9 cellular contexts compared by ENCODE assay signal in genomic region chr11:128859563-128860441, GRCh38. TPM values are rescaled to one million over a fixed set of nuclear protein-coding genes. Genes with fewer than 3 reads are reported as not detected.
DNase-seq lines count a peak whose midpoint lies in the region; ATAC-seq and TF ChIP-seq lines count a peak whose summit lies in the region.
"Had no signal": no experiment of that assay in that cellular context is flagged by ENCODE, and none has a peak within 500 bp of the region (broad histone marks: within the 10 kb centered on the region; RNA-seq: fewer than 3 reads in every experiment).

No MANE protein-coding gene starts in this region.

- H3K79me2 ChIP-seq in DND-41 (ENCODE audit: insufficient read depth, low read length), result no peaks in the 10 kb centered on the region

- H2AFZ ChIP-seq in DND-41 (ENCODE audit: low read depth, low read length), result no peak overlapping the region

- peak; percentile 75 for ATAC-seq in DND-41 (ENCODE audit: insufficient read depth, low read depth)
- peak; percentile 96 for ATAC-seq in GM21529 (IDR thresholded peaks at IDR 0.05; ENCODE audit: unreplicated experiment)
- no peak for ATAC-seq in central memory CD8-positive, alpha-beta T cell (replicated peaks; ENCODE audit: extremely low read depth, poor library complexity, severe bottlenecking)
- ATAC-seq in lower lobe of right lung, result peak; percentile 92

- H3K9me3 Mint-ChIP-seq in IgD-negative memory B cell, result no peaks in the 10 kb centered on the region
- no peaks in the 10 kb centered on the region for H3K9me3 Mint-ChIP-seq in central memory CD8-positive, alpha-beta T cell

- H4K20me1 ChIP-seq in DND-41 (ENCODE audit: insufficient read depth, low read length), result no peaks in the 10 kb centered on the region

- H3K36me3 Mint-ChIP-seq in IgD-negative memory B cell, result peaks cover 2% of the 10 kb centered on the region
- H3K36me3 Mint-ChIP-seq in central memory CD8-positive, alpha-beta T cell (ENCODE audit: insufficient read depth), result no peaks in the 10 kb centered on the region

- no peaks in the 10 kb centered on the region for H3K27me3 Mint-ChIP-seq in IgD-negative memory B cell
- no peaks in the 10 kb centered on the region for H3K27me3 Mint-ChIP-seq in central memory CD8-positive, alpha-beta T cell

- H3K27ac Mint-ChIP-seq in IgD-negative memory B cell, result peak overlapping the region in 2 of 3 donors; percentile 41 to 61
- no peak overlapping the region for H3K27ac Mint-ChIP-seq in central memory CD8-positive, alpha-beta T cell (ENCODE audit: low read depth)

- DNase-seq in DND-41 (peak; percentile 53), lower lobe of right lung (peak; percentile 86), SIG-M5 (lab: John Stamatoyannopoulos, UW) (no peak)
- DNase-seq in activated CD4-positive, CD25-positive, alpha-beta regulatory T cell (lab: John Stamatoyannopoulos, UW), result peak; percentile 56 to 64 (median 63)
- DNase-seq in central memory CD8-positive, alpha-beta T cell (ENCODE audit: low spot score in 2 of 2), result peak; percentile 57 to 73
- DNase-seq in stimulated activated CD8-positive, alpha-beta memory T cell treated with anti-CD3 and anti-CD28 coated beads, Interleukin-15, amount 100 ng/mL, for 24 hours (ENCODE audit: low read depth), result peak; percentile 67

- H3K4me1 ChIP-seq in DND-41 (ENCODE audit: insufficient read depth, low read length) (no peaks in the 10 kb centered on the region), lower lobe of right lung (peaks cover 15% of the 10 kb centered on the region)

- TF ChIP-seq CTCF in DND-41 (IDR thresholded peaks at IDR 0.05; ENCODE audit: borderline replicate concordance, extremely low read depth, low read length, poor library complexity, severe bottlenecking), result peak; percentile 75
- peak; percentile 98 for TF ChIP-seq CTCF in lower lobe of right lung (IDR thresholded peaks at IDR 0.05)

- H3K4me3 ChIP-seq in DND-41 (ENCODE audit: low read depth in 1 of 2, low read length in 2 of 2) (no peak overlapping the region), lower lobe of right lung (no peak overlapping the region)

- no peak overlapping the region for H3K4me2 ChIP-seq in DND-41 (ENCODE audit: insufficient read depth, low read length)

- H3K36me3 ChIP-seq in DND-41 (ENCODE audit: insufficient read depth, low read length), result no peaks in the 10 kb centered on the region
- no peaks in the 10 kb centered on the region for H3K36me3 ChIP-seq in lower lobe of right lung

- peaks cover 24 to 41% (median 30%) of the 10 kb centered on the region in 3 donors for H3K4me1 Mint-ChIP-seq in IgD-negative memory B cell
- H3K4me1 Mint-ChIP-seq in central memory CD8-positive, alpha-beta T cell, result peaks cover 6% of the 10 kb centered on the region

- H3K9ac ChIP-seq in DND-41 (ENCODE audit: low read depth, low read length), result no peak overlapping the region

- intact Hi-C loops in lower lobe of right lung (cut with DNase I), result no loop called here

- H3K4me3 Mint-ChIP-seq in IgD-negative memory B cell, result peak overlapping the region in 2 of 4 donors; percentile 47 to 68
- no peak overlapping the region for H3K4me3 Mint-ChIP-seq in central memory CD8-positive, alpha-beta T cell

- H3K27me3 ChIP-seq in DND-41 (ENCODE audit: insufficient read depth, low read length, poor library complexity) (no peaks in the 10 kb centered on the region), lower lobe of right lung (ENCODE audit: low read depth) (no peaks in the 10 kb centered on the region)

- H3K27ac ChIP-seq in DND-41 (ENCODE audit: low read length), result no peak overlapping the region
- H3K27ac ChIP-seq in lower lobe of right lung, result no peak overlapping the region
- H3K27ac ChIP-seq: SK-N-MC had no signal

- no peaks in the 10 kb centered on the region for H3K9me3 ChIP-seq in DND-41 (ENCODE audit: insufficient read depth, low read length, severe bottlenecking)
- no peaks in the 10 kb centered on the region for H3K9me3 ChIP-seq in lower lobe of right lung

RNA-seq across cellular contexts. Expression of gene KCNJ1, which starts 7.3 kb away (rescaled TPM):
- polyA plus RNA-seq in IgD-negative memory B cell, result 0.30 TPM
- 0.18 TPM for total RNA-seq in lower lobe of right lung

RNA-seq across cellular contexts. Expression of gene KCNJ5, which starts 31.4 kb away (rescaled TPM):
- not detected for polyA plus RNA-seq in IgD-negative memory B cell
- 12.9 TPM for total RNA-seq in lower lobe of right lung
